Comparison of ENCODE assay signal across 8 cellular contexts in the genomic region with DNA sequence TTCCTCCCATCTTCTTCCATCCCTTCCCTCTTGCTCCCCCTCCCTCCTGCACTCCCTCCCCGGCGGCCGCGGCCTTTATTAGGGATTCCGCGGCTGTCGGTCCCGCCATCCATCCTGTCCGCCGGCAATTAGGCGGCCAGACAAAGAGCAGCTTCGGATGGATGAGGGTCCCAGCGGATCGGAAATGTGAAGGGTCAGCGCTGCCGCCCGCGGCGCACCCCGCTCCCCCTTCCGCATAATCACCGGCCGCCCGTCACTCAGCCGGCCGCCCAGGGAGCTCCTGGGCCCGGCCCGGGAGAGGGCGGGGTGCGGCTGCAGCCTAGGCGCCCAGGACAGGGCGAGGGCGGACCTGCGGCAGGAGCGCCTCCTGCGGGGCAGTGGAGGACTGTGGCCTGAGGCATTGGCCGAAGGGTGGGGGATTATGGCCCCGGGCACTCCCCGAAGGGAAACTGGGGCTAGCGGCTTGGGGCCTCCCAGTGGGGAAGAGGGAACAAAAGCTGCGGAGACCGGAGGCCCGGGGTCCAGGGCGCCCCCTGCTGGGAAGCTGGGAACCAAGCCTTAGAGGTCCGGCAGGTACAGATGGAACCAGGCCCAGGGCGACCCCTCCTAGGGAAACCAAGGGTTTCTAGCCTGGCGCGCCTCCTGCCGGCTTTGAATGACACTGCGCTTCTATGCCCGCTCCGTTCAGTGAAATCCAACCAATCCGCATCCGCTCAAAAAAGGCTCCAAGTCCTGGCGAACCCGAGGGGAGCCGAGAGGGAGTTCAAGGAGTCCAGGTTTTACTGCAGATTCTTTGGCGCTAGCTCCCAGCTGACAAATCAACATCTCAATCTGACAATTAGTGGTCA. TPM values are rescaled to one million over a fixed set of nuclear protein-coding genes. Genes with fewer than 3 reads are reported as not detected.
A peak's percentile ranks its signal among the peaks of the same experiment; 100 is the strongest.
DNase-seq lines count a peak whose midpoint lies in the region; ATAC-seq, FAIRE-seq and TF ChIP-seq lines count a peak whose summit lies in the region.

No MANE protein-coding gene starts in this region.

- H3K9me3 ChIP-seq in kidney (ENCODE audit: control insufficient read depth in 1 of 2, low read length in 2 of 2), result no peaks in the 10 kb centered on the region

- in situ Hi-C loops in GM13976 (cut with MboI; ENCODE audit: low sequenced_read_pairs, unreplicated experiment), result no loop called here

- peak overlapping the region; percentile 26 to 44 for H3K4me3 ChIP-seq in kidney (ENCODE audit: low read length in 2 of 2)

- H3K9ac ChIP-seq in kidney (ENCODE audit: low read length in 2 of 2), result peak overlapping the region in 1 of 2 donors; percentile 58

- intact Hi-C loops in kidney (cut with DNase I), result no loop called here

- no peak overlapping the region for H3K27ac ChIP-seq in kidney (ENCODE audit: low read depth in 2 of 2, low read length in 2 of 2)

- FAIRE-seq in kidney (lab: Jason Lieb, UNC), result no peak

- ATAC-seq in HG03025 (IDR thresholded peaks at IDR 0.05; ENCODE audit: low FRiP score, unreplicated experiment) (peak; percentile 54), GM18909 (IDR thresholded peaks at IDR 0.05; ENCODE audit: poor library complexity, unreplicated experiment) (no peak)

- TF ChIP-seq CTCF in GM13976 (IDR thresholded peaks at IDR 0.05; ENCODE audit: borderline replicate concordance, control extremely low read depth, extremely low read depth, insufficient read depth, missing control alignments), result peak; percentile 76
- TF ChIP-seq CTCF in kidney (IDR thresholded peaks at IDR 0.05; ENCODE audit: borderline replicate concordance, extremely low read depth, insufficient read depth), result peak; percentile 64

- peak; percentile 91 for DNase-seq in GM13976 (ENCODE audit: low spot score)
- DNase-seq in NCI-H2171 treated with DMSO at 0.1 percent for 48 hours (lab: John Stamatoyannopoulos, UW), result peak; percentile 71
- peak; percentile 52 for DNase-seq in activated CD4-positive, alpha-beta T cell treated with anti-CD3 and anti-CD28 coated beads for 1 hour
- peak; percentile 89 for DNase-seq in cerebellar cortex (ENCODE audit: low spot score)
- DNase-seq in kidney, result peak; percentile 92
- peak; percentile 80 to 81 for DNase-seq in stimulated activated CD4-positive, alpha-beta T cell treated with anti-CD3 and anti-CD28 coated beads, Interleukin-15, amount 100 ng/mL, for 48 hours (ENCODE audit: low read depth in 2 of 2)

- peaks cover 22 to 30% of the 10 kb centered on the region in 2 donors for H3K4me1 ChIP-seq in kidney (ENCODE audit: control insufficient read depth in 1 of 2, insufficient read depth in 1 of 2, low read depth in 1 of 2, low read length in 2 of 2)

- no peaks in the 10 kb centered on the region for H3K36me3 ChIP-seq in kidney (ENCODE audit: control insufficient read depth in 1 of 2, insufficient read depth in 2 of 2, low read length in 2 of 2)

RNA-seq across cellular contexts. Expression of gene DNAJC22, which starts 4.4 kb away (rescaled TPM):
- 16.2 TPM for total RNA-seq in kidney
- 15.1 TPM for polyA plus RNA-seq in kidney (ENCODE audit: insufficient read depth, low read depth, low replicate concordance)

RNA-seq across cellular contexts. Expression of gene C1QL4, which starts 5.3 kb away (rescaled TPM):
- 1.0 TPM for total RNA-seq in kidney
- not detected for polyA plus RNA-seq in kidney (ENCODE audit: insufficient read depth, low read depth, low replicate concordance)

RNA-seq across cellular contexts. Expression of gene TROAP, which starts 19.2 kb away (rescaled TPM):
- total RNA-seq in kidney, result 1.0 TPM
- 1.5 TPM for polyA plus RNA-seq in kidney (ENCODE audit: insufficient read depth, low read depth, low replicate concordance)

RNA-seq across cellular contexts. Expression of gene SPATS2, which starts 25.0 kb away (rescaled TPM):
- 23.7 TPM for total RNA-seq in kidney
- polyA plus RNA-seq in kidney (ENCODE audit: insufficient read depth, low read depth, low replicate concordance), result 10.0 TPM

RNA-seq across cellular contexts. Expression of gene PRPH, which starts 47.3 kb away (rescaled TPM):
- total RNA-seq in kidney, result 2.7 TPM
- 0.71 TPM for polyA plus RNA-seq in kidney (ENCODE audit: insufficient read depth, low read depth, low replicate concordance)
